In the genomic region with DNA sequence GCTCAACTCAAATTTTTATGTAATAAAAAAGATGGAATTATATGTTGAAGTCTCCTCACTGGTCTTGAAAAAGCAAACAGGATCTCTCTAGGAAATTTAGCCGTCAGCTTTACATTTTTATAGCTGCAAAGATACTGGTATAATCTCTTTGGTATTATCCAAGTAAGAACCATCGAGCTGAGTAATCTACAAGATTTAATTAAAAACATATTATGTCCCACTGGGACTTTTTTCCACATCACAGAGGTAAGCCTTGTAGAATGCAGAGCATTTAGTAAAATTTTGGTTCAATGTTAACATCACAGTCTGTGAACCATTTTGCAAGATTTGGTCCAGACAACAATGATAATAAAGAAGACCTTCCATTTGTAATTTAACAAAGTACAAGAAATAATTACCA, we compare ENCODE assay signal across 27 cellular contexts.
"Had no signal": no experiment of that assay in that cellular context is flagged by ENCODE, and none has a peak within 500 bp of the region (broad histone marks: within the 10 kb centered on the region; RNA-seq: fewer than 3 reads in every experiment).

No MANE protein-coding gene starts in this region.

- H3K4me3 ChIP-seq: adrenal gland, body of pancreas, MG63, SJCRH30 had no signal

- H3K36me3 ChIP-seq: adrenal gland, MG63, SJCRH30 had no signal

- H3K27me3 ChIP-seq: adrenal gland, body of pancreas, MG63, SJCRH30 had no signal

- H3K4me1 ChIP-seq: adrenal gland, body of pancreas, SJCRH30 had no signal

- H3K9me3 ChIP-seq: adrenal gland, body of pancreas, MG63, SJCRH30 had no signal

- ATAC-seq: activated T-cell treated with anti-CD3 and anti-CD28 coated beads, Interleukin-2, amount 50 U/mL, for 72 hours; body of pancreas; Panc1; Right ventricle myocardium inferior had no signal

- DNase-seq: activated CD4-positive, alpha-beta memory T cell treated with anti-CD3 and anti-CD28 coated beads for 36 hours; activated CD4-positive, alpha-beta T cell treated with anti-CD3 and anti-CD28 coated beads for 48 hours; activated CD4-positive, CD25-positive, alpha-beta regulatory T cell treated with anti-CD3 and anti-CD28 coated beads, Interleukin-2, amount 50 U/mL, for 72 hours; activated CD8-positive, alpha-beta memory T cell treated with anti-CD3 and anti-CD28 coated beads, Interleukin-2, amount 50 U/mL, for 4 hours; activated gamma-delta T cell treated with Interleukin-2 at 50 U/mL for 16 hours; activated naive CD4-positive, alpha-beta T cell treated with anti-CD3 and anti-CD28 coated beads, Interleukin-2, amount 10 ng/mL, durations not matched to agents 7 days and 5 days; activated naive CD8-positive, alpha-beta T cell treated with anti-CD3 and anti-CD28 coated beads for 36 hours; activated T-cell treated with anti-CD3 and anti-CD28 coated beads, Interleukin-2, amount 50 U/mL, for 72 hours; adrenal gland; aorta; body of pancreas; central memory CD4-positive, alpha-beta T cell; MG63; MV-4-11; NCI-H1092 treated with DMSO at 0.1 percent for 48 hours; NCI-H1417 treated with DMSO at 0.1 percent for 48 hours; NCI-H1694; NCI-H2029; NCI-H345; NCI-H510A; NCI-H526 treated with DMSO at 0.1 percent for 48 hours; NK-92 treated with Interleukin-12 subunit alpha and Interleukin-12 subunit beta, amount 100 ng/mL, for 24 hours; OCI-M1; RPMI8226; SJCRH30 had no signal

- H3K27ac ChIP-seq: adrenal gland, body of pancreas, SJCRH30 had no signal
